In genomic region chr19:53865523-53865917, GRCh38 we compare ENCODE assay signal across 10 cellular contexts. TPM values are rescaled to one million over a fixed set of nuclear protein-coding genes. Genes with fewer than 3 reads are reported as not detected.
A peak's percentile ranks its signal among the peaks of the same experiment; 100 is the strongest.
DNase-seq lines count a peak whose midpoint lies in the region; ATAC-seq and TF ChIP-seq lines count a peak whose summit lies in the region.
"Had no signal": no experiment of that assay in that cellular context is flagged by ENCODE, and none has a peak within 500 bp of the region (broad histone marks: within the 10 kb centered on the region; RNA-seq: fewer than 3 reads in every experiment).

No MANE protein-coding gene starts in this region.

- no peak for TF ChIP-seq CTCF in GM12864 (IDR thresholded peaks at IDR 0.05; ENCODE audit: low read depth, low read length, missing control alignments)
- no peak for TF ChIP-seq CTCF in WTC11 (IDR thresholded peaks at IDR 0.05)
- no peak for TF ChIP-seq CTCF in glutamatergic neuron (IDR thresholded peaks at IDR 0.05; ENCODE audit: partially characterized antibody, unreplicated experiment)

- peak overlapping the region; percentile 93 for H3K4me3 Mint-ChIP-seq in WTC11
- peak overlapping the region; percentile 84 for H3K4me3 Mint-ChIP-seq in glutamatergic neuron (ENCODE audit: unreplicated experiment)

- DNase-seq in GM12864 (ENCODE audit: low read depth) (no peak), WTC11 (ENCODE audit: low spot score) (no peak), glutamatergic neuron (no peak), skeletal muscle cell (ENCODE audit: low read depth) (no peak), SIG-M5 treated with dmso at 0.1 percent for 504 hours (lab: John Stamatoyannopoulos, UW; ENCODE audit: unreplicated experiment) (no peak), SHP77 (lab: John Stamatoyannopoulos, UW) (no peak)
- DNase-seq: NCI-H1694 had no signal

- POLR2A ChIA-PET in WTC11 (lab: Charles Lee): interaction anchor here (0.5 to 4.1 kb wide), 7 partner anchors 14 to 115 kb away, joined by 3 to 43 read pairs (median 4); partner anchors contain the start of gene PRKCG

- no peak for ATAC-seq in WTC11
- no peak for ATAC-seq in HG03159 (IDR thresholded peaks at IDR 0.05; ENCODE audit: unreplicated experiment)
- no peak for ATAC-seq in GM21619 (IDR thresholded peaks at IDR 0.05; ENCODE audit: unreplicated experiment)

- peak overlapping the region; percentile 74; the same call in 1 of the 2 replicates for H3K27ac Mint-ChIP-seq in WTC11
- peak overlapping the region; percentile 95 for H3K27ac Mint-ChIP-seq in glutamatergic neuron (ENCODE audit: unreplicated experiment)

- peaks cover 5% of the 10 kb centered on the region for H3K27me3 Mint-ChIP-seq in WTC11 (ENCODE audit: low read depth)
- peaks cover 12% of the 10 kb centered on the region for H3K27me3 Mint-ChIP-seq in glutamatergic neuron (ENCODE audit: unreplicated experiment)

- CTCF ChIA-PET in WTC11 (lab: Charles Lee): interaction anchor here (0.8 to 4.8 kb wide), 15 partner anchors 12 to 271 kb away, joined by 3 to 40 read pairs (median 6); partner anchors contain the start of genes NLRP12 and PRKCG

- H3K9me3 Mint-ChIP-seq in WTC11: no peaks in the 10 kb centered on the region
- H3K9me3 Mint-ChIP-seq in glutamatergic neuron (ENCODE audit: unreplicated experiment): peaks cover 9% of the 10 kb centered on the region

- H3K36me3 Mint-ChIP-seq in WTC11 (peaks cover 2% of the 10 kb centered on the region; the same call in 1 of the 2 replicates), glutamatergic neuron (ENCODE audit: unreplicated experiment) (no peaks in the 10 kb centered on the region)

- H3K4me1 Mint-ChIP-seq in WTC11: peaks cover 17% of the 10 kb centered on the region
- no peaks in the 10 kb centered on the region for H3K4me1 Mint-ChIP-seq in glutamatergic neuron (ENCODE audit: low read depth, unreplicated experiment)

- H3K4me3 ChIP-seq in GM12864 (ENCODE audit: low read depth, low read length) (peak overlapping the region; percentile 33; the same call in 1 of the 2 replicates), skeletal muscle cell (ENCODE audit: low read depth, low read length) (peak overlapping the region; percentile 50)

TF ChIP-seq in WTC11, 78 proteins besides CTCF, POLR2A, EP300 and RAD21:
- TF ChIP-seq HMGXB4 (CRISPR knock-in tag; IDR thresholded peaks at IDR 0.05) (0 out of 2 replicates have a peak, but pooled peaks have one; percentile 6), NFE2L1 (CRISPR knock-in tag; IDR thresholded peaks at IDR 0.05) (0 out of 2 replicates have a peak, but pooled peaks have one; percentile 23), ZNF532 (CRISPR knock-in tag; IDR thresholded peaks at IDR 0.05; ENCODE audit: borderline replicate concordance) (no peak)

RNA-seq across cellular contexts. Expression of gene MYADM, which starts 2.2 kb away (rescaled TPM):
- total RNA-seq in WTC11 (2021) (78.6 to 86.4 TPM (median 79.7 TPM) in 3 replicates), glutamatergic neuron (ENCODE audit: unreplicated experiment) (61.5 TPM)

RNA-seq across cellular contexts. Expression of gene PRKCG, which starts 16.5 kb away (rescaled TPM):
- 23.0 to 30.0 TPM (median 27.5 TPM) in 3 replicates for total RNA-seq in WTC11 (2021)
- 33.1 TPM for total RNA-seq in glutamatergic neuron (ENCODE audit: unreplicated experiment)

RNA-seq across cellular contexts. Expression of gene NLRP12, which starts 41.4 kb away (rescaled TPM):
- total RNA-seq in WTC11 (2021) (4.7 to 5.6 TPM (median 4.9 TPM) in 3 replicates), glutamatergic neuron (ENCODE audit: unreplicated experiment) (0.12 TPM)

RNA-seq across cellular contexts. Expression of gene CACNG7, which starts 43.6 kb away (rescaled TPM):
- 33.3 to 44.1 TPM (median 43.2 TPM) in 3 replicates for total RNA-seq in WTC11 (2021)
- total RNA-seq in glutamatergic neuron (ENCODE audit: unreplicated experiment): 60.4 TPM
- total RNA-seq: renal cortical epithelial cell had no signal
